In genomic region chr2:227311861-227312506, GRCh38 we compare ENCODE assay signal across 1 cellular context.
A peak's percentile ranks its signal among the peaks of the same experiment; 100 is the strongest.
TF ChIP-seq lines count a peak whose summit lies in the region.

No MANE protein-coding gene starts in this region.

TF ChIP-seq in HepG2, 621 proteins besides CTCF, POLR2A, EP300 and RAD21 (continued from another document and continues in another):
- TF ChIP-seq ARID5B (CRISPR knock-in tag; IDR thresholded peaks at IDR 0.05) (peak; percentile 29; the same call in 1 of the 2 replicates), THAP9 (CRISPR knock-in tag; IDR thresholded peaks at IDR 0.05; ENCODE audit: borderline replicate concordance) (no peak), POLR2AphosphoS2 (IDR thresholded peaks at IDR 0.05; ENCODE audit: low read depth, low read length) (no peak), ZBTB1 (CRISPR knock-in tag; IDR thresholded peaks at IDR 0.05; ENCODE audit: borderline replicate concordance) (no peak), MXD4 (CRISPR knock-in tag; IDR thresholded peaks at IDR 0.05) (no peak), ATRX (CRISPR knock-in tag; IDR thresholded peaks at IDR 0.05; ENCODE audit: borderline replicate concordance) (no peak), ZNF800 (CRISPR knock-in tag; IDR thresholded peaks at IDR 0.05) (no peak), BRD4 (CRISPR knock-in tag; IDR thresholded peaks at IDR 0.05) (no peak), ZBTB49 (CRISPR knock-in tag; IDR thresholded peaks at IDR 0.05; ENCODE audit: borderline replicate concordance) (no peak), TGIF2 (CRISPR knock-in tag; IDR thresholded peaks at IDR 0.05) (no peak), KDM1A (CRISPR knock-in tag; IDR thresholded peaks at IDR 0.05) (no peak), ZNF143 (CRISPR knock-in tag; IDR thresholded peaks at IDR 0.05) (no peak), ELK4 (CRISPR knock-in tag; IDR thresholded peaks at IDR 0.05; ENCODE audit: borderline replicate concordance) (no peak), ZNF552 (CRISPR knock-in tag; IDR thresholded peaks at IDR 0.05; ENCODE audit: borderline replicate concordance) (no peak), ZNF619 (CRISPR knock-in tag; IDR thresholded peaks at IDR 0.05) (no peak), ZNF615 (CRISPR knock-in tag; IDR thresholded peaks at IDR 0.05; ENCODE audit: borderline replicate concordance) (no peak), PBX2 (CRISPR knock-in tag; IDR thresholded peaks at IDR 0.05) (no peak)
- TF ChIP-seq, protein P1, sequence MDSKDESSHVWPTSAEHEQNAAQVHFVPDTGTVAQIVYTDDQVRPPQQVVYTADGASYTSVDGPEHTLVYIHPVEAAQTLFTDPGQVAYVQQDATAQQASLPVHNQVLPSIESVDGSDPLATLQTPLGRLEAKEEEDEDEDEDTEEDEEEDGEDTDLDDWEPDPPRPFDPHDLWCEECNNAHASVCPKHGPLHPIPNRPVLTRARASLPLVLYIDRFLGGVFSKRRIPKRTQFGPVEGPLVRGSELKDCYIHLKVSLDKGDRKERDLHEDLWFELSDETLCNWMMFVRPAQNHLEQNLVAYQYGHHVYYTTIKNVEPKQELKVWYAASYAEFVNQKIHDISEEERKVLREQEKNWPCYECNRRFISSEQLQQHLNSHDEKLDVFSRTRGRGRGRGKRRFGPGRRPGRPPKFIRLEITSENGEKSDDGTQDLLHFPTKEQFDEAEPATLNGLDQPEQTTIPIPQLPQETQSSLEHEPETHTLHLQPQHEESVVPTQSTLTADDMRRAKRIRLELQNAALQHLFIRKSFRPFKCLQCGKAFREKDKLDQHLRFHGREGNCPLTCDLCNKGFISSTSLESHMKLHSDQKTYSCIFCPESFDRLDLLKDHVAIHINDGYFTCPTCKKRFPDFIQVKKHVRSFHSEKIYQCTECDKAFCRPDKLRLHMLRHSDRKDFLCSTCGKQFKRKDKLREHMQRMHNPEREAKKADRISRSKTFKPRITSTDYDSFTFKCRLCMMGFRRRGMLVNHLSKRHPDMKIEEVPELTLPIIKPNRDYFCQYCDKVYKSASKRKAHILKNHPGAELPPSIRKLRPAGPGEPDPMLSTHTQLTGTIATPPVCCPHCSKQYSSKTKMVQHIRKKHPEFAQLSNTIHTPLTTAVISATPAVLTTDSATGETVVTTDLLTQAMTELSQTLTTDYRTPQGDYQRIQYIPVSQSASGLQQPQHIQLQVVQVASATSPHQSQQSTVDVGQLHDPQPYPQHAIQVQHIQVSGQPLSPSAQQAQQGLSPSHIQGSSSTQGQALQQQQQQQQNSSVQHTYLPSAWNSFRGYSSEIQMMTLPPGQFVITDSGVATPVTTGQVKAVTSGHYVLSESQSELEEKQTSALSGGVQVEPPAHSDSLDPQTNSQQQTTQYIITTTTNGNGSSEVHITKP (CRISPR knock-in tag; IDR thresholded peaks at IDR 0.05; ENCODE audit: low read depth), result no peak
- TF ChIP-seq, protein P2, sequence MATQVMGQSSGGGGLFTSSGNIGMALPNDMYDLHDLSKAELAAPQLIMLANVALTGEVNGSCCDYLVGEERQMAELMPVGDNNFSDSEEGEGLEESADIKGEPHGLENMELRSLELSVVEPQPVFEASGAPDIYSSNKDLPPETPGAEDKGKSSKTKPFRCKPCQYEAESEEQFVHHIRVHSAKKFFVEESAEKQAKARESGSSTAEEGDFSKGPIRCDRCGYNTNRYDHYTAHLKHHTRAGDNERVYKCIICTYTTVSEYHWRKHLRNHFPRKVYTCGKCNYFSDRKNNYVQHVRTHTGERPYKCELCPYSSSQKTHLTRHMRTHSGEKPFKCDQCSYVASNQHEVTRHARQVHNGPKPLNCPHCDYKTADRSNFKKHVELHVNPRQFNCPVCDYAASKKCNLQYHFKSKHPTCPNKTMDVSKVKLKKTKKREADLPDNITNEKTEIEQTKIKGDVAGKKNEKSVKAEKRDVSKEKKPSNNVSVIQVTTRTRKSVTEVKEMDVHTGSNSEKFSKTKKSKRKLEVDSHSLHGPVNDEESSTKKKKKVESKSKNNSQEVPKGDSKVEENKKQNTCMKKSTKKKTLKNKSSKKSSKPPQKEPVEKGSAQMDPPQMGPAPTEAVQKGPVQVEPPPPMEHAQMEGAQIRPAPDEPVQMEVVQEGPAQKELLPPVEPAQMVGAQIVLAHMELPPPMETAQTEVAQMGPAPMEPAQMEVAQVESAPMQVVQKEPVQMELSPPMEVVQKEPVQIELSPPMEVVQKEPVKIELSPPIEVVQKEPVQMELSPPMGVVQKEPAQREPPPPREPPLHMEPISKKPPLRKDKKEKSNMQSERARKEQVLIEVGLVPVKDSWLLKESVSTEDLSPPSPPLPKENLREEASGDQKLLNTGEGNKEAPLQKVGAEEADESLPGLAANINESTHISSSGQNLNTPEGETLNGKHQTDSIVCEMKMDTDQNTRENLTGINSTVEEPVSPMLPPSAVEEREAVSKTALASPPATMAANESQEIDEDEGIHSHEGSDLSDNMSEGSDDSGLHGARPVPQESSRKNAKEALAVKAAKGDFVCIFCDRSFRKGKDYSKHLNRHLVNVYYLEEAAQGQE (IDR thresholded peaks at IDR 0.05; ENCODE audit: borderline replicate concordance in 1 of 2, low read depth in 1 of 2, low read length in 2 of 2), result no peak
